8 cellular contexts compared by ENCODE assay signal in the genomic region with DNA sequence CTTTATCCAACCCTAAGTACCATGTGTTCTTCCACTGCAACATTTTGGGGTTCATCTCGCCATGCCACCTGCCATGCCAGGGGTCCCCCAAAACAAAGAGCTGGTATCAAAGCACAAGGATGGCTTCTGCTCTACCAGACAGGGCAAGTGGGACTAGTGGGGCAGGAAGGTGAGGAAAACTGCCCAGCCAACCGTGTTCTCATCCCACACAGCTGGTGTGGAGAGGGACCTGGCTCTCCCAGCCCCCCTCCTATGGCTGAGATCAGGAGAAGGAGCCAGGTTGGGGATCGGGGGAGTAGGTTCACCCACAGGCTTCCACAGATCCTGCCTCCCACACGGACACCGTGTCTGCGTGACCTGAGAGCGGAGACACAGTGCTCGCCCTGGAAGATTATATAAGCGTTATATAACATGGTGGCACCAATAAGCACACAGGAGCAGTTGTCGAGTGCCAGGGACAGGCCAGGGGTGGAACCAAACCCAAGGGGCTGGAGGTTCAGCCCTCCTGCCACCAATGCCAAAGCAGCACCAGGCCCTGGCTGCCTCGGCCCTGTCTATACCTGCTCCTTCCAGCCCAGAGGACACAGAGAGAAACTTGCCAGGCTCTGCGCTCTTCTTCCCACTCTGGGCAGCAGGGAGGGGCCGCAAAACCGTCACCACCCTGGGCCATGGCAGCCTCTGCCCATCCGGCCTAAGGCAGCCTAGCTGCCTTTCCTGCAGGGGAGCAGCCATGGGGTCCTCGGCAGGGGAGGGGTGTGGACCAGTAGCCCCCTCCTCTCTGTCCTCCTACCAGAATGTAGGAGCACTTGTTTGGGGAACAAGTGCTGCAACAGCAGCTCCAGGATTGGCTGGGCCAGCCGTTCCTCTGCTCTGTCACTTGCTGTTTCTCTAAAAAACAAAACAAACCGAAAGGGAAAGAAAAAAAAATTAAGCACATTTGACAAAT. TPM values are rescaled to one million over a fixed set of nuclear protein-coding genes. Genes with fewer than 3 reads are reported as not detected.
DNase-seq lines count a peak whose midpoint lies in the region; ATAC-seq and TF ChIP-seq lines count a peak whose summit lies in the region.

No MANE protein-coding gene starts in this region.

- peak; percentile 21 to 73 (median 53) for ATAC-seq in heart left ventricle
- ATAC-seq in GM19455 (IDR thresholded peaks at IDR 0.05; ENCODE audit: unreplicated experiment), result no peak

- peak overlapping the region; percentile 95 for H3K27ac Mint-ChIP-seq in activated naive CD4-positive, alpha-beta T cell treated with anti-CD3 and anti-CD28 coated beads, Interleukin-2, amount 50 U/mL, for 24 hours

- no peaks in the 10 kb centered on the region for H3K79me1 ChIP-seq in mesendoderm (ENCODE audit: low read length)

- peaks cover 31% of the 10 kb centered on the region for H3K4me1 Mint-ChIP-seq in activated naive CD4-positive, alpha-beta T cell treated with anti-CD3 and anti-CD28 coated beads, Interleukin-2, amount 50 U/mL, for 24 hours

- TF ChIP-seq CTCF in HL-60 (IDR thresholded peaks at IDR 0.05; ENCODE audit: insufficient read depth, low read length) (no peak), heart left ventricle (IDR thresholded peaks at IDR 0.05) (no peak)

- no peak overlapping the region for H3K4ac ChIP-seq in mesendoderm (ENCODE audit: low read depth, low read length)

- no peaks in the 10 kb centered on the region for H3K9me3 ChIP-seq in heart left ventricle

- intact Hi-C loops in heart left ventricle (cut with DNase I), result loop anchor here in 5 of 10 donors (2.0 kb wide), 1 partner anchor 39 kb away; no protein-coding TSS in a partner anchor

- H3K23ac ChIP-seq in mesendoderm (ENCODE audit: low read length), result no peak overlapping the region

- no peak overlapping the region for H3K56ac ChIP-seq in mesendoderm (ENCODE audit: low read length)

- peaks cover 12% of the 10 kb centered on the region for H3K36me3 Mint-ChIP-seq in activated naive CD4-positive, alpha-beta T cell treated with anti-CD3 and anti-CD28 coated beads, Interleukin-2, amount 50 U/mL, for 24 hours

- H3K36me3 ChIP-seq in heart left ventricle (peaks cover 0 to 32% (median 19%) of the 10 kb centered on the region in 9 donors), mesendoderm (ENCODE audit: control insufficient read depth, insufficient read depth, low read length) (no peaks in the 10 kb centered on the region)

- no peaks in the 10 kb centered on the region for H3K79me2 ChIP-seq in mesendoderm (ENCODE audit: control insufficient read depth, insufficient read depth, low read length)

- no peak overlapping the region for H3K9ac ChIP-seq in mesendoderm (ENCODE audit: low read length)

- no peak for DNase-seq in HL-60 (ENCODE audit: low read depth in 1 of 2, low spot score in 1 of 2)
- DNase-seq in heart left ventricle, result peak; percentile 41 to 77 (median 64)
- DNase-seq in putamen (ENCODE audit: low spot score), result peak; percentile 82
- no peak for DNase-seq in HuH-7.5 (ENCODE audit: low spot score)
- DNase-seq in NCI-H2107 (lab: John Stamatoyannopoulos, UW), result no peak
- no peak for DNase-seq in mesendoderm

- no peak overlapping the region for H2BK15ac ChIP-seq in mesendoderm (replicated peaks; ENCODE audit: low read depth)

- H2BK5ac ChIP-seq in mesendoderm (ENCODE audit: low read length), result no peak overlapping the region

- H3K27me3 Mint-ChIP-seq in activated naive CD4-positive, alpha-beta T cell treated with anti-CD3 and anti-CD28 coated beads, Interleukin-2, amount 50 U/mL, for 24 hours, result no peaks in the 10 kb centered on the region

- no peak for TF ChIP-seq POLR2A in heart left ventricle (IDR thresholded peaks at IDR 0.05)

- no peak overlapping the region for H3K4me2 ChIP-seq in mesendoderm (ENCODE audit: low read length)

- WGBS in heart left ventricle, 4 donors, result 22 to 51% (median 32%) methylated on average over 15 to 18 of the region's 18 CpGs
- no CpG with 5 or more reads among the region's 18 CpGs for WGBS in mesendoderm (ENCODE audit: extremely low coverage, insufficient coverage, low lambda C conversion rate)

- H3K4me3 ChIP-seq in HL-60 (replicated peaks; ENCODE audit: insufficient read depth, low read length) (peak overlapping the region; percentile 82), heart left ventricle (peak overlapping the region; percentile 80 to 99 (median 92)), mesendoderm (ENCODE audit: low read length) (no peak overlapping the region)

- no peak overlapping the region for H2BK120ac ChIP-seq in mesendoderm (ENCODE audit: low read depth, low read length)

- H3K4me1 ChIP-seq in heart left ventricle (peaks cover 16 to 75% (median 55%) of the 10 kb centered on the region in 12 donors), mesendoderm (ENCODE audit: control insufficient read depth, low read depth, low read length) (peaks cover 2% of the 10 kb centered on the region)

- H2AK5ac ChIP-seq in mesendoderm (ENCODE audit: low read length), result no peak overlapping the region

- peak overlapping the region; percentile 91 for H3K27ac ChIP-seq in HL-60 (replicated peaks)
- H3K27ac ChIP-seq in heart left ventricle, result peak overlapping the region; percentile 95 to 99 (median 96)
- no peak overlapping the region for H3K27ac ChIP-seq in mesendoderm (ENCODE audit: low read depth, low read length)

- peak overlapping the region; percentile 94 for H3K4me3 Mint-ChIP-seq in activated naive CD4-positive, alpha-beta T cell treated with anti-CD3 and anti-CD28 coated beads, Interleukin-2, amount 50 U/mL, for 24 hours

- H3K27me3 ChIP-seq in HL-60 (ENCODE audit: insufficient read depth, poor library complexity, severe bottlenecking) (no peaks in the 10 kb centered on the region), heart left ventricle (no peaks in the 10 kb centered on the region), mesendoderm (ENCODE audit: insufficient read depth, low read length, poor library complexity) (no peaks in the 10 kb centered on the region)

- H3K9me3 Mint-ChIP-seq in activated naive CD4-positive, alpha-beta T cell treated with anti-CD3 and anti-CD28 coated beads, Interleukin-2, amount 50 U/mL, for 24 hours, result no peaks in the 10 kb centered on the region

- no peak overlapping the region for H4K8ac ChIP-seq in mesendoderm (ENCODE audit: low read depth, low read length)

- H3K18ac ChIP-seq in mesendoderm (ENCODE audit: low read length), result no peak overlapping the region

- no peak overlapping the region for H4K5ac ChIP-seq in mesendoderm (ENCODE audit: low read length)

RNA-seq across cellular contexts. Expression of a gene that starts 43.5 kb away (rescaled TPM):
- total RNA-seq in heart left ventricle, result 100 to 1,000 TPM in 1 of 9 donors, 10 to 100 TPM in 8; 43.6 to 103 (median 63.8) TPM
- polyA plus RNA-seq in heart left ventricle, result 10 to 100 TPM; 37.4 to 41.8 TPM
- 0.04 TPM for polyA plus RNA-seq in mesendoderm (2013, experiment 1 of 2)
- 0.06 TPM for polyA plus RNA-seq in mesendoderm (2013, experiment 2 of 2)

Comparison
In these comparisons a context has a peak if more than half of its experiments do, and no peak if none do; other contexts are left out.
1. DNase-seq: peak in heart left ventricle (5 of 5) and putamen (single experiment); none in HL-60 (0 of 2), HuH-7.5 (single experiment), NCI-H2107 (single experiment) and mesendoderm (single experiment).